ENCODE assay signal across 1 cellular context in genomic region chr5:146475906-146476305, GRCh38.
TF ChIP-seq lines count a peak whose summit lies in the region.

No MANE protein-coding gene starts in this region.

TF ChIP-seq in endothelial cell of umbilical vein, 7 proteins besides CTCF, POLR2A, EP300 and RAD21 (continued from another document):
- TF ChIP-seq MAX (IDR thresholded peaks at IDR 0.05; ENCODE audit: insufficient read depth, insufficient read length) (no peak), JUN (IDR thresholded peaks at IDR 0.05; ENCODE audit: borderline replicate concordance, insufficient read depth, insufficient read length, low read depth) (no peak)
